1 cellular context compared by ENCODE assay signal in genomic region chr18:12315911-12316310, GRCh38.
TF ChIP-seq lines count a peak whose summit lies in the region.

No MANE protein-coding gene starts in this region.

TF ChIP-seq in WTC11, 78 proteins besides CTCF, POLR2A, EP300 and RAD21 (continued from another document):
- TF ChIP-seq ZNF425 (CRISPR knock-in tag; conservative IDR thresholded peaks at IDR 0.05): no peak
- TF ChIP-seq ZNF671 (CRISPR knock-in tag; IDR thresholded peaks at IDR 0.05): no peak
- no peak for TF ChIP-seq AFF4 (CRISPR knock-in tag; IDR thresholded peaks at IDR 0.05; ENCODE audit: borderline replicate concordance)
- no peak for TF ChIP-seq IRF2 (CRISPR knock-in tag; IDR thresholded peaks at IDR 0.05; ENCODE audit: borderline replicate concordance, low read depth)
